In the genomic region with DNA sequence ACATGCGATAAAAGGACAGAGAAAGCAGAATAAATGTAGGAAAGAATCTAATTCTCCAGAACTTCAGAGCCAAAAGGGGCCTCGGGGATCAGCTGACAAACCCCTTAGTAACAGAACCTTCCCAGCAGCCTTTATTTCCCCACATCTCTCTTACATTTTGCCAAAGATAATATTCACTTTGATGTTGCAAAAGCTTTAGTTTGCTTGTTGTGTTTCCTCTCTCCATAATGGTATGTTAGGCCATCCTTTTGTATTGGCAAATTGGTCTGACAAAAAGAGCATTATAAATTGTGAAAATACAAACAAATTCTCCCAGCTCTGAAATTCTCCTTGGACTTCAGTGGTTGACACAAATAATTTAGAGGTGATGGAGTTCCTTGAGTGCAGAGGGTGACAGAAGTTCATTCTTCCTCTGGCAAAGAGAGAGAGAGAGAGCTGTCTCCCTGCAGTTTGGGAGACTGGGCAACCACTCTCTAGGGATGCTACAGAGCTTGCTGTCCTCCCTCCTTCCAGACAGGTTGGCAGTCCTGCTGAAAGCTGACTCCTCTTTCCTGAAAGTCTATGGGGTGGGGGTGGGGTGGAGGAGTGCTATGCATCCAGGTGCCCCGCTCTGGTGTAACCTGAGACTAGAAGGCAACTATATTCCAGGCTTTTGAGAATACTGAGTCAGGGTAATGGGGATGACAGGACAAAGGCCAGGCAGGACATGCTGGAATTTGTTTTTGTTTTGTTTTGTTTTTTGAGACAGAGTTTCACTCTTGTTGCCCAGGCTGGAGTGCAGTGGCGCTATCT, we compare ENCODE assay signal across 12 cellular contexts. TPM values are rescaled to one million over a fixed set of nuclear protein-coding genes. Genes with fewer than 3 reads are reported as not detected.
DNase-seq lines count a peak whose midpoint lies in the region; FAIRE-seq and TF ChIP-seq lines count a peak whose summit lies in the region.
"Had no signal": no experiment of that assay in that cellular context is flagged by ENCODE, and none has a peak within 500 bp of the region (broad histone marks: within the 10 kb centered on the region; RNA-seq: fewer than 3 reads in every experiment).

No MANE protein-coding gene starts in this region.

- H2AFZ ChIP-seq in Loucy (ENCODE audit: low read length) = 0 out of 2 replicates have a peak overlapping the region, but pooled peaks have one; percentile 13

- no peaks in the 10 kb centered on the region for H3F3A ChIP-seq in Loucy (ENCODE audit: low read depth)

- H3K4me1 ChIP-seq in Loucy (ENCODE audit: insufficient read depth, low read length, poor library complexity, severe bottlenecking) (peaks cover 7% of the 10 kb centered on the region), subcutaneous abdominal adipose tissue (ENCODE audit: control insufficient read depth in 5 of 5, insufficient read depth in 5 of 5, low read length in 5 of 5) (peaks cover 0 to 30% (median 19%) of the 10 kb centered on the region in 5 donors)
- H3K4me1 ChIP-seq: body of pancreas had no signal

- DNase-seq in NCI-H526 (lab: John Stamatoyannopoulos, UW) (peak; percentile 15 to 82), fibroblast of pulmonary artery (ENCODE audit: low read depth) (peak; percentile 47), NCI-H2081 (lab: John Stamatoyannopoulos, UW) (no peak), GM12891 (ENCODE audit: insufficient read length, low spot score) (no peak), epidermal melanocyte (ENCODE audit: insufficient read length, low spot score) (no peak)
- DNase-seq: activated CD4-positive, alpha-beta T cell treated with anti-CD3 and anti-CD28 coated beads, Interleukin-2, amount 50 U/mL, for 48 hours; body of pancreas; CD8-positive, alpha-beta memory T cell; mucosa of descending colon; T-helper 17 cell had no signal

- no peaks in the 10 kb centered on the region for H4K20me1 ChIP-seq in Loucy (ENCODE audit: insufficient read depth, low read length, poor library complexity, severe bottlenecking)

- H3K9me2 ChIP-seq in Loucy (replicated peaks; ENCODE audit: low read depth, low read length) = no peaks in the 10 kb centered on the region

- no peak for TF ChIP-seq POLR2A in GM12891 (IDR thresholded peaks at IDR 0.05; ENCODE audit: low read depth, low read length)

- H3K4me3 ChIP-seq in Loucy (ENCODE audit: low read length, poor library complexity, severe bottlenecking) = no peak overlapping the region
- H3K4me3 ChIP-seq in fibroblast of pulmonary artery (replicated peaks; ENCODE audit: low read depth, low read length) = no peak overlapping the region
- no peak overlapping the region for H3K4me3 ChIP-seq in subcutaneous abdominal adipose tissue (ENCODE audit: low read depth in 1 of 5, low read length in 5 of 5)
- H3K4me3 ChIP-seq: body of pancreas, mucosa of descending colon had no signal

- H3K9me3 ChIP-seq in Loucy (ENCODE audit: insufficient read depth, low read depth, low read length) (no peaks in the 10 kb centered on the region), subcutaneous abdominal adipose tissue (ENCODE audit: control insufficient read depth in 5 of 5, low read length in 5 of 5) (no peaks in the 10 kb centered on the region)
- H3K9me3 ChIP-seq: body of pancreas, mucosa of descending colon had no signal

- H3K79me2 ChIP-seq in Loucy (ENCODE audit: insufficient read depth, low read length) = no peaks in the 10 kb centered on the region

- H3K9ac ChIP-seq in Loucy (ENCODE audit: low read depth, low read length, poor library complexity, severe bottlenecking) (no peak overlapping the region), subcutaneous abdominal adipose tissue (ENCODE audit: low read length in 5 of 5) (no peak overlapping the region)

- peak overlapping the region; percentile 95 for H3K27ac ChIP-seq in subcutaneous abdominal adipose tissue (ENCODE audit: low read depth, low read length)
- H3K27ac ChIP-seq: body of pancreas had no signal

- H3K36me3 ChIP-seq in Loucy (ENCODE audit: insufficient read depth, low read length) (no peaks in the 10 kb centered on the region), subcutaneous abdominal adipose tissue (ENCODE audit: control insufficient read depth in 5 of 5, insufficient read depth in 5 of 5, low read length in 5 of 5) (no peaks in the 10 kb centered on the region)

- no peaks in the 10 kb centered on the region for H3K27me3 ChIP-seq in Loucy (ENCODE audit: insufficient read depth, low read length, poor library complexity, severe bottlenecking)
- no peaks in the 10 kb centered on the region for H3K27me3 ChIP-seq in subcutaneous abdominal adipose tissue (ENCODE audit: control insufficient read depth in 5 of 5, insufficient read depth in 4 of 5, low read length in 5 of 5)

- FAIRE-seq in GM12891 (lab: Jason Lieb, UNC) = no peak

- TF ChIP-seq CTCF in Loucy (conservative IDR thresholded peaks at IDR 0.05; ENCODE audit: low read length) (no peak), fibroblast of pulmonary artery (IDR thresholded peaks at IDR 0.05; ENCODE audit: low read length, missing control alignments) (no peak)

- no peak overlapping the region for H3K4me2 ChIP-seq in Loucy (ENCODE audit: low read depth, low read length, poor library complexity, severe bottlenecking)

TF ChIP-seq in GM12891, 5 proteins besides CTCF, POLR2A, EP300 and RAD21:
- TF ChIP-seq TAF1 (IDR thresholded peaks at IDR 0.05; ENCODE audit: low read depth, low read length) = no peak
- no peak for TF ChIP-seq POU2F2 (IDR thresholded peaks at IDR 0.05; ENCODE audit: low read depth, low read length)
- TF ChIP-seq POLR2AphosphoS5 (IDR thresholded peaks at IDR 0.05; ENCODE audit: low read depth, low read length) = no peak
- no peak for TF ChIP-seq PAX5 (IDR thresholded peaks at IDR 0.05; ENCODE audit: insufficient read depth, low read length, severe bottlenecking)
- no peak for TF ChIP-seq SPI1 (IDR thresholded peaks at IDR 0.05; ENCODE audit: low read depth, low read length)

RNA-seq across cellular contexts. Expression of a gene that starts 55.2 kb away (rescaled TPM):
- not detected for polyA plus RNA-seq in GM12891 (2012; ENCODE audit: low read depth, missing spikeins)
- polyA plus RNA-seq: CD8-positive, alpha-beta memory T cell had no signal

Comparison
In these comparisons a context has a peak if more than half of its experiments do, and no peak if none do; other contexts are left out.
1. DNase-seq: peak in NCI-H526 (2 of 2) and fibroblast of pulmonary artery (single experiment); none in NCI-H2081 (0 of 2), GM12891 (single experiment) and epidermal melanocyte (single experiment).